Comparison of ENCODE assay signal across 9 cellular contexts in the genomic region with DNA sequence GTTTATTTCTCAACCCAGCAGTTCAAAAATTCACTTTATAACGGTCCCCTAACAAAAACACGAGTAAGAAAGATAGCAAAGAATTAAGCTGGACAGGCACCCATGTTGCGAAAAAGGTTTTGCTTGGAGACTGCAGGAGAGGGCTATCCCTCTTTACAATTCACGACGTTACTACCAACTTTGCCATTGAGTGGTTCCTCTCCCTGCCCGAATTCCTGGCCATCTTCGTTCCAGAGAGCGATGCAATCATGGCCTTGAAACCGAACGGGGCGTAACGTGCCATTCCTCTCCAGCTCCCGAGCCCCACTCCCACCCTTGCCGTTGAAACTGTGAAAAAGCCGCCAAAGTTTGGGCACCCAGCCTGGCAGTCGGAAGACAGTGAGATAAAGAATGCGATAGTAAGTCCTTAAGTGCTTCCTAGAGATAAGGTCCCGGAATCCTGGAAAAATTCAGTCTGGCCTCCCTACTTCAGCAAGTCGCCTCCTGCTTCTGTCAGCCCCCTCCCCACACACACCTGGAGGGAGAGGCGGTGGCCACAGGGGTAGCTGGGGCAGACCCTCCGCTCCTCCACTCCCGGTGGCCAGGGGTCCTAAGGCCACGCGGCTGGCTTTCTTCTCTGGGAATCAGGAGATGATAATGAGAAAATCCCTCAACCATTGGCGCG.
A peak's percentile ranks its signal among the peaks of the same experiment; 100 is the strongest.
DNase-seq lines count a peak whose midpoint lies in the region; ATAC-seq, FAIRE-seq and TF ChIP-seq lines count a peak whose summit lies in the region.
"Had no signal": no experiment of that assay in that cellular context is flagged by ENCODE, and none has a peak within 500 bp of the region (broad histone marks: within the 10 kb centered on the region; RNA-seq: fewer than 3 reads in every experiment).

No MANE protein-coding gene starts in this region.

- peak overlapping the region in 7 of 10 experiments; percentile 38 to 57 (median 48); a peak in 6 of 20 replicates for H3K4me3 ChIP-seq in BLaER1 treated with 17β-estradiol and CSF1 and Interleukin-3, amounts not matched to agents 10 nM and 100 nM
- H3K4me3 ChIP-seq in SK-N-MC, result peak overlapping the region; percentile 78
- peak overlapping the region in 2 of 4 donors; percentile 20 to 31 for H3K4me3 ChIP-seq in pancreas

- H3K9me3 ChIP-seq in BLaER1 treated with 17β-estradiol and CSF1 and Interleukin-3, amounts not matched to agents 10 nM and 100 nM (replicated peaks in 1 of 11), result peaks cover 12 to 17% (median 15%) of the 10 kb centered on the region in 11 experiments
- H3K9me3 ChIP-seq in SK-N-MC (ENCODE audit: low read depth, low read length) (no peaks in the 10 kb centered on the region), pancreas (no peaks in the 10 kb centered on the region)

- H4K20me1 ChIP-seq in BLaER1 treated with 17β-estradiol and CSF1 and Interleukin-3, amounts not matched to agents 10 nM and 100 nM, result peaks cover 0 to 32% (median 23%) of the 10 kb centered on the region in 11 experiments; a peak in 17 of 22 replicates

- H3K27me3 ChIP-seq in BLaER1 treated with 17β-estradiol and CSF1 and Interleukin-3, amounts not matched to agents 10 nM and 100 nM, result peaks cover 60 to 87% (median 77%) of the 10 kb centered on the region in 11 experiments
- H3K27me3 ChIP-seq in pancreas, result peaks cover 3 to 45% (median 17%) of the 10 kb centered on the region in 4 donors

- H3K27ac ChIP-seq in BLaER1 treated with 17β-estradiol and CSF1 and Interleukin-3, amounts not matched to agents 10 nM and 100 nM, result no peak overlapping the region
- H3K27ac ChIP-seq in SK-N-MC (peak overlapping the region; percentile 57; the same call in 1 of the 2 replicates), pancreas (no peak overlapping the region)

- intact Hi-C loops in left cardiac atrium (cut with DNase I), result loop anchor here in 1 of 2 donors (5.0 kb wide), 1 partner anchor 99 kb away; no protein-coding TSS in a partner anchor
- intact Hi-C loops in pancreas (cut with DNase I), result no loop called here

- H3K9ac ChIP-seq in BLaER1 treated with 17β-estradiol and CSF1 and Interleukin-3, amounts not matched to agents 10 nM and 100 nM, result no peak overlapping the region
- peak overlapping the region; percentile 39 for H3K9ac ChIP-seq in SK-N-MC (ENCODE audit: insufficient read length)

- ATAC-seq in left cardiac atrium (peak in 1 of 2 donors; percentile 31), pancreas (peak in 3 of 4 donors; percentile 7 to 31 (median 28)), HG03571 (IDR thresholded peaks at IDR 0.05; ENCODE audit: unreplicated experiment) (no peak), GM19035 (IDR thresholded peaks at IDR 0.05; ENCODE audit: unreplicated experiment) (no peak)

- no peaks in the 10 kb centered on the region for H3K36me3 ChIP-seq in BLaER1 treated with 17β-estradiol and CSF1 and Interleukin-3, amounts not matched to agents 10 nM and 100 nM
- H3K36me3 ChIP-seq in SK-N-MC (ENCODE audit: insufficient read depth, low read length), result no peaks in the 10 kb centered on the region
- no peaks in the 10 kb centered on the region for H3K36me3 ChIP-seq in pancreas

- no peak for DNase-seq in SK-N-MC (ENCODE audit: low read depth, low spot score)
- peak; percentile 22 for DNase-seq in left cardiac atrium
- DNase-seq in pancreas, result peak in 1 of 6 donors; percentile 34
- no peak for DNase-seq in stimulated activated CD4-positive, alpha-beta T cell treated with anti-CD3 and anti-CD28 coated beads, Interleukin-15, amount 100 ng/mL, for 24 hours
- no peak for DNase-seq in activated CD8-positive, alpha-beta memory T cell treated with anti-CD3 and anti-CD28 coated beads for 24 hours
- DNase-seq: T-cell had no signal

- 12 to 15% methylated on average over 26 of the region's 26 CpGs for WGBS in pancreas, 2 donors

- no peak for FAIRE-seq in pancreas (lab: Jason Lieb, UNC)

- peaks cover 19 to 28% (median 25%) of the 10 kb centered on the region in 10 experiments for H3K4me1 ChIP-seq in BLaER1 treated with 17β-estradiol and CSF1 and Interleukin-3, amounts not matched to agents 10 nM and 100 nM
- peaks cover 6 to 18% (median 10%) of the 10 kb centered on the region in 3 donors for H3K4me1 ChIP-seq in pancreas

- peak overlapping the region; percentile 79 to 100 (median 93) for H3K4me2 ChIP-seq in BLaER1 treated with 17β-estradiol and CSF1 and Interleukin-3, amounts not matched to agents 10 nM and 100 nM

- TF ChIP-seq CTCF in pancreas (IDR thresholded peaks at IDR 0.05), result no peak

Comparison
In these comparisons a context has a peak if more than half of its experiments do, and no peak if none do; other contexts are left out.
1. ATAC-seq: peak in pancreas (3 of 4); none in HG03571 (single experiment) and GM19035 (single experiment).